In genomic region chr10:8180756-8181155, GRCh38 we compare ENCODE assay signal across 1 cellular context.
TF ChIP-seq lines count a peak whose summit lies in the region.

No MANE protein-coding gene starts in this region.

TF ChIP-seq in SK-N-SH, 30 proteins besides CTCF, POLR2A, EP300 and RAD21 (continued from another document):
- no peak for TF ChIP-seq NFIC (IDR thresholded peaks at IDR 0.05; ENCODE audit: borderline replicate concordance)
- no peak for TF ChIP-seq CHD2 (IDR thresholded peaks at IDR 0.05; ENCODE audit: low read length, partially characterized antibody)
- TF ChIP-seq USF2 (IDR thresholded peaks at IDR 0.05; ENCODE audit: borderline replicate concordance, low read depth, low read length): no peak
- no peak for TF ChIP-seq SIN3A (IDR thresholded peaks at IDR 0.05; ENCODE audit: borderline replicate concordance, low read depth, low read length)
- no peak for TF ChIP-seq MAX (IDR thresholded peaks at IDR 0.05; ENCODE audit: low read depth)
- no peak for TF ChIP-seq GATA2 (CRISPR knock-in tag; IDR thresholded peaks at IDR 0.05)
